33 cellular contexts compared by ENCODE assay signal in the genomic region with DNA sequence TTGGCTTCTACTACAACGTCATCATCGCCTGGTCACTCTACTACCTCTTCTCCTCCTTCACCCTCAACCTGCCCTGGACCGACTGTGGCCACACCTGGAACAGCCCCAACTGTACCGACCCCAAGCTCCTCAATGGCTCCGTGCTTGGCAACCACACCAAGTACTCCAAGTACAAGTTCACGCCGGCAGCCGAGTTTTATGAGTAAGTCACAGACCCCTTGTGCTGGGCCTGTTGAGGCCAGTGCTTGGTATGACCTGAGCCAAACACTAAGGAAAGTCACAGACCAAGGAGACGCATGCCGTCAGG. TPM values are rescaled to one million over a fixed set of nuclear protein-coding genes. Genes with fewer than 3 reads are reported as not detected.
"Had no signal": no experiment of that assay in that cellular context is flagged by ENCODE, and none has a peak within 500 bp of the region (broad histone marks: within the 10 kb centered on the region; RNA-seq: fewer than 3 reads in every experiment).

No MANE protein-coding gene starts in this region.

- H3K36me3 ChIP-seq: colonic mucosa, esophagus muscularis mucosa, gastroesophageal sphincter, heart left ventricle, ovary, right lobe of liver, stomach, thyroid gland, vagina had no signal

- H3K36me3 Mint-ChIP-seq: naive thymus-derived CD8-positive, alpha-beta T cell had no signal

- H3K4me3 Mint-ChIP-seq: dendritic cell treated with granulocyte-macrophage colony-stimulating factor and Interleukin-4, amounts not matched to agents 40 ng/mL and 50 ng/mL, for 4 days; naive thymus-derived CD8-positive, alpha-beta T cell; nephron progenitor cell had no signal

- H3K9me3 Mint-ChIP-seq: dendritic cell treated with granulocyte-macrophage colony-stimulating factor and Interleukin-4, amounts not matched to agents 40 ng/mL and 50 ng/mL, for 4 days; nephron progenitor cell had no signal

- H3K4me1 ChIP-seq: colonic mucosa, right lobe of liver, stomach, thyroid gland had no signal

- H3K27ac Mint-ChIP-seq: dendritic cell treated with granulocyte-macrophage colony-stimulating factor and Interleukin-4, amounts not matched to agents 40 ng/mL and 50 ng/mL, for 4 days; naive thymus-derived CD8-positive, alpha-beta T cell; nephron progenitor cell had no signal

- H3K27me3 Mint-ChIP-seq: dendritic cell treated with granulocyte-macrophage colony-stimulating factor and Interleukin-4, amounts not matched to agents 40 ng/mL and 50 ng/mL, for 4 days had no signal

- H3K4me1 Mint-ChIP-seq: naive thymus-derived CD8-positive, alpha-beta T cell; nephron progenitor cell had no signal

- ATAC-seq: foreskin keratinocyte; left lobe of liver; naive thymus-derived CD8-positive, alpha-beta T cell had no signal

- H3K27ac ChIP-seq: colonic mucosa, esophagus muscularis mucosa, foreskin keratinocyte, gastroesophageal sphincter, heart left ventricle, hepatocyte, ovary, right lobe of liver, stomach, thyroid gland, vagina had no signal

- H3K4me3 ChIP-seq: colonic mucosa, esophagus muscularis mucosa, gastroesophageal sphincter, heart left ventricle, hepatocyte, ovary, right lobe of liver, smooth muscle cell, stomach, thyroid gland, vagina had no signal

- H3K9me3 ChIP-seq: colonic mucosa, esophagus muscularis mucosa, gastroesophageal sphincter, heart left ventricle, ovary, right lobe of liver, stomach, thyroid gland, vagina had no signal

- H3K27me3 ChIP-seq: colonic mucosa, gastroesophageal sphincter, heart left ventricle, hepatocyte, ovary, right lobe of liver, stomach, thyroid gland, vagina had no signal

- DNase-seq: colonic mucosa; effector memory CD4-positive, alpha-beta T cell; foreskin keratinocyte; mesendoderm; naive thymus-derived CD8-positive, alpha-beta T cell; nephron progenitor cell; occipital lobe; ovary; posterior cingulate gyrus; right lobe of liver; stimulated activated CD4-positive, alpha-beta T cell treated with anti-CD3 and anti-CD28 coated beads, Interleukin-12 subunit alpha, Interleukin-12 subunit beta, amount 100 ng/mL, for 4 hours; stimulated activated CD4-positive, alpha-beta T cell treated with anti-CD3 and anti-CD28 coated beads, Interleukin-1b, Interleukin-23, amount 100 ng/mL, for 48 hours; stimulated activated CD4-positive, alpha-beta T cell treated with anti-CD3 and anti-CD28 coated beads, Interleukin-4, amount 100 ng/mL, for 1 hour; stimulated activated CD8-positive, alpha-beta memory T cell treated with anti-CD3 and anti-CD28 coated beads, Interleukin-4, amount 100 ng/mL, for 48 hours; stimulated activated naive CD4-positive, alpha-beta T cell treated with Interleukin-2 at 50 U/mL for 16 hours; stomach; thyroid gland; trophoblast cell had no signal

RNA-seq across cellular contexts. Expression of a gene that starts 16.1 kb away (rescaled TPM):
- total RNA-seq: chondrocyte; endothelial cell of umbilical vein; epithelial cell of proximal tubule; fibroblast of lung; left lobe of liver; lung microvascular endothelial cell; myocyte; naive thymus-derived CD8-positive, alpha-beta T cell; occipital lobe; pulmonary artery endothelial cell; thyroid gland had no signal
- polyA plus RNA-seq: endothelial cell of umbilical vein; fibroblast of lung; foreskin keratinocyte; heart left ventricle; naive thymus-derived CD8-positive, alpha-beta T cell had no signal
